Comparison of ENCODE assay signal across 11 cellular contexts in genomic region chr2:172099472-172100079, GRCh38. TPM values are rescaled to one million over a fixed set of nuclear protein-coding genes. Genes with fewer than 3 reads are reported as not detected.
DNase-seq lines count a peak whose midpoint lies in the region; TF ChIP-seq lines count a peak whose summit lies in the region.
"Had no signal": no experiment of that assay in that cellular context is flagged by ENCODE, and none has a peak within 500 bp of the region (broad histone marks: within the 10 kb centered on the region; RNA-seq: fewer than 3 reads in every experiment).

No MANE protein-coding gene starts in this region.

- TF ChIP-seq CTCF in Caco-2 (IDR thresholded peaks at IDR 0.05; ENCODE audit: insufficient read depth in 1 of 2, low read depth in 1 of 2, low read length in 1 of 2, severe bottlenecking in 1 of 2, unreplicated experiment in 1 of 2), result no peak
- TF ChIP-seq CTCF in coronary artery (IDR thresholded peaks at IDR 0.05), result no peak
- no peak for TF ChIP-seq CTCF in osteoblast (IDR thresholded peaks at IDR 0.05; ENCODE audit: extremely low read depth, low read depth, low read length)

- H3K36me3 ChIP-seq in Caco-2 (ENCODE audit: control insufficient read depth, insufficient read depth, low read length) (no peaks in the 10 kb centered on the region), NT2/D1 (ENCODE audit: insufficient read depth, insufficient read length, low read length) (no peaks in the 10 kb centered on the region), osteoblast (ENCODE audit: insufficient read depth, low read length) (peaks cover 6% of the 10 kb centered on the region)
- H3K36me3 ChIP-seq: tibial artery had no signal

- no peak overlapping the region for H3K27ac Mint-ChIP-seq in Caco-2 (ENCODE audit: unreplicated experiment)

- H3K9me3 ChIP-seq in Caco-2 (no peaks in the 10 kb centered on the region), NT2/D1 (ENCODE audit: insufficient read depth, low read length) (no peaks in the 10 kb centered on the region), osteoblast (ENCODE audit: low read depth, low read length) (no peaks in the 10 kb centered on the region)
- H3K9me3 ChIP-seq: tibial artery had no signal

- H3K27ac ChIP-seq in coronary artery, result no peak overlapping the region
- peak overlapping the region; percentile 90 for H3K27ac ChIP-seq in osteoblast (ENCODE audit: low read depth, low read length)
- H3K27ac ChIP-seq: tibial artery had no signal

- peaks cover 24% of the 10 kb centered on the region for H3K79me2 ChIP-seq in osteoblast (ENCODE audit: insufficient read depth, low read length)

- H3K4me3 Mint-ChIP-seq in Caco-2 (ENCODE audit: unreplicated experiment), result peak overlapping the region; percentile 70

- H4K20me1 ChIP-seq in osteoblast (ENCODE audit: insufficient read depth, low read length), result no peaks in the 10 kb centered on the region

- CTCF ChIA-PET in Caco-2 (lab: Charles Lee), result interaction anchor here (0.5 to 2.0 kb wide), 5 partner anchors 13 to 382 kb away, joined by 3 to 11 read pairs (median 3); partner anchors contain the start of gene DLX1

- no peak overlapping the region for H3K9ac ChIP-seq in NT2/D1 (ENCODE audit: insufficient read length, low read depth)

- POLR2A ChIA-PET in Caco-2 (lab: Charles Lee), result interaction anchor here (1.3 to 1.8 kb wide), 2 partner anchors 14 to 177 kb away, joined by 6 to 13 read pairs; partner anchors contain the start of genes DLX1 and HAT1

- H3K4me2 ChIP-seq in osteoblast (ENCODE audit: insufficient read depth, low read length), result peak overlapping the region; percentile 93

- DNase-seq in Caco-2 (no peak), NT2/D1 (ENCODE audit: low read depth, low spot score) (no peak), coronary artery (ENCODE audit: low spot score) (no peak), osteoblast (ENCODE audit: insufficient read length, low spot score, missing footprints) (no peak), H4 (ENCODE audit: low spot score) (no peak), EL (no peak), NCI-H2171 treated with DMSO at 0.1 percent for 48 hours (lab: John Stamatoyannopoulos, UW) (no peak)
- DNase-seq in activated naive CD4-positive, alpha-beta T cell treated with anti-CD3 and anti-CD28 coated beads, Interleukin-2, amount 50 U/mL, for 16 hours, result no peak
- DNase-seq: DMS79; stimulated activated CD4-positive, alpha-beta T cell treated with anti-CD3 and anti-CD28 coated beads, Interleukin-4, amount 100 ng/mL, for 24 hours had no signal

- BruUV-seq in Caco-2 (replicated peaks; lab: Mats Ljungman, UMichigan), result no TSS peak

- H3K27me3 ChIP-seq in Caco-2 (replicated peaks; ENCODE audit: control insufficient read depth, insufficient read depth, low read length) (0 out of 2 replicates have a peak, but pooled peaks cover 2% of the 10 kb centered on the region), NT2/D1 (ENCODE audit: insufficient read depth, insufficient read length) (peaks cover 92% of the 10 kb centered on the region), osteoblast (ENCODE audit: insufficient read depth, low read length) (no peaks in the 10 kb centered on the region)

- peak overlapping the region; percentile 76 for H2AFZ ChIP-seq in osteoblast (ENCODE audit: low read length)

- H3K4me1 Mint-ChIP-seq in Caco-2 (ENCODE audit: low read depth, unreplicated experiment), result peaks cover 20% of the 10 kb centered on the region

- H3K4me1 ChIP-seq in Caco-2 (peaks cover 16% of the 10 kb centered on the region), NT2/D1 (ENCODE audit: insufficient read depth, insufficient read length) (peaks cover 13% of the 10 kb centered on the region), osteoblast (ENCODE audit: insufficient read depth, low read length) (peaks cover 52% of the 10 kb centered on the region)

- H3K4me3 ChIP-seq in Caco-2 (ENCODE audit: low read depth, low read length) (peak overlapping the region; percentile 49), NT2/D1 (ENCODE audit: insufficient read length, low read depth) (peak overlapping the region; percentile 19), coronary artery (peak overlapping the region; percentile 64), osteoblast (ENCODE audit: insufficient read depth, low read length) (peak overlapping the region; percentile 87)

- H3K9me3 Mint-ChIP-seq in Caco-2 (ENCODE audit: unreplicated experiment), result no peaks in the 10 kb centered on the region

- peaks cover 5% of the 10 kb centered on the region for H3K27me3 Mint-ChIP-seq in Caco-2 (ENCODE audit: insufficient read depth, unreplicated experiment)

- intact Hi-C loops in Caco-2 (cut with micrococcal nuclease; ENCODE audit: unreplicated experiment), result loop anchor here (5.0 kb wide), 2 partner anchors 207 to 412 kb away; partner anchors contain the start of genes DYNC1I2 and SLC25A12

- peaks cover 30% of the 10 kb centered on the region for H3K36me3 Mint-ChIP-seq in Caco-2 (ENCODE audit: insufficient read depth, unreplicated experiment)

RNA-seq across cellular contexts. Expression of gene DLX2, which starts 3.1 kb away (rescaled TPM):
- 0.79 and 0.82 TPM in 2 replicates for total RNA-seq in Caco-2 (2022)
- total RNA-seq in osteoblast, result 0.36 and 0.59 TPM in 2 replicates
- total RNA-seq in H4 (2014; rRNA removed; shearing (Covaris generic)), result 2.6 and 3.3 TPM in 2 replicates

RNA-seq across cellular contexts. Expression of gene DLX1, which starts 14.3 kb away (rescaled TPM):
- total RNA-seq in Caco-2 (2022), result 1.2 TPM in 2 replicates
- total RNA-seq in osteoblast, result 1.8 and 2.4 TPM in 2 replicates
- 5.8 and 8.4 TPM in 2 replicates for total RNA-seq in H4 (2014; rRNA removed; shearing (Covaris generic))

Comparison
In these comparisons a context has a peak if more than half of its experiments do, and no peak if none do; other contexts are left out.
1. H3K4me3 ChIP-seq: peak in every context shown above with its lines; median percentile 87 in osteoblast; 64 in coronary artery; 49 in Caco-2; 19 in NT2/D1.